25 cellular contexts compared by ENCODE assay signal in genomic region chr3:4680227-4680691, GRCh38.
DNase-seq lines count a peak whose midpoint lies in the region; ATAC-seq and TF ChIP-seq lines count a peak whose summit lies in the region.
"Had no signal": no experiment of that assay in that cellular context is flagged by ENCODE, and none has a peak within 500 bp of the region (broad histone marks: within the 10 kb centered on the region; RNA-seq: fewer than 3 reads in every experiment).

No MANE protein-coding gene starts in this region.

- no peaks in the 10 kb centered on the region for H3F3A ChIP-seq in smooth muscle cell (ENCODE audit: low read depth)

- no peak for TF ChIP-seq EP300 in gastroesophageal sphincter (IDR thresholded peaks at IDR 0.05)

- no peaks in the 10 kb centered on the region for H3K4me1 Mint-ChIP-seq in activated T-helper 2 cell treated with anti-CD3 and anti-CD28 coated beads, Interferon-gamma antibody, Interleukin-2, Interleukin-4, amounts not matched to agents 10 μg/mL and 5 μg/mL and 100 μg/mL, durations not matched to agents 14 hours and 24 hours and 36 hours (ENCODE audit: low read depth)
- no peaks in the 10 kb centered on the region for H3K4me1 Mint-ChIP-seq in mesothelial cell of epicardium
- H3K4me1 Mint-ChIP-seq: activated CD4-positive, alpha-beta T cell treated with anti-CD3 and anti-CD28 coated beads for 36 hours had no signal

- H3K4me1 ChIP-seq in gastroesophageal sphincter: peaks cover 0 to 33% (median 4%) of the 10 kb centered on the region in 3 donors
- no peaks in the 10 kb centered on the region for H3K4me1 ChIP-seq in smooth muscle cell (ENCODE audit: low read depth)
- H3K4me1 ChIP-seq: right atrium auricular region, thyroid gland had no signal

- no peak overlapping the region for H3K9ac ChIP-seq in smooth muscle cell (ENCODE audit: low read depth)

- intact Hi-C loops in activated T-helper 2 cell treated with anti-CD3 and anti-CD28 coated beads, Interferon-gamma antibody, Interleukin-2, Interleukin-4, amounts not matched to agents 10 μg/mL and 5 μg/mL and 100 μg/mL, durations not matched to agents 14 hours and 24 hours and 36 hours (cut with micrococcal nuclease): no loop called here

- H3K4me3 Mint-ChIP-seq in activated T-helper 2 cell treated with anti-CD3 and anti-CD28 coated beads, Interferon-gamma antibody, Interleukin-2, Interleukin-4, amounts not matched to agents 10 μg/mL and 5 μg/mL and 100 μg/mL, durations not matched to agents 14 hours and 24 hours and 36 hours (ENCODE audit: low read depth): no peak overlapping the region
- H3K4me3 Mint-ChIP-seq in mesothelial cell of epicardium: no peak overlapping the region
- H3K4me3 Mint-ChIP-seq: activated CD4-positive, alpha-beta T cell treated with anti-CD3 and anti-CD28 coated beads for 36 hours; activated naive CD4-positive, alpha-beta T cell treated with anti-CD3 and anti-CD28 coated beads, Interleukin-2, amount 10 ng/mL, durations not matched to agents 7 days and 5 days; activated T-cell treated with anti-CD3 and anti-CD28 coated beads, Interleukin-2, amount 50 U/mL, for 4 hours; CD8-positive, alpha-beta T cell; natural killer cell; T-helper 1 cell treated with Interleukin-12 subunit alpha and Interleukin-12 subunit beta and Interleukin-4 antibody, amounts not matched to agents 30 μg/mL and 1 μg/mL, for 36 hours had no signal

- H3K36me3 ChIP-seq in gastroesophageal sphincter (peaks cover 0 to 86% of the 10 kb centered on the region in 2 donors), smooth muscle cell (ENCODE audit: low read depth) (no peaks in the 10 kb centered on the region)

- H3K4me3 ChIP-seq in HFF-Myc (replicated peaks; ENCODE audit: low read depth, low read length) (no peak overlapping the region), gastroesophageal sphincter (no peak overlapping the region), smooth muscle cell (no peak overlapping the region)
- H3K4me3 ChIP-seq: right atrium auricular region, thyroid gland had no signal

- H3K27ac ChIP-seq in gastroesophageal sphincter (peak overlapping the region in 3 of 4 donors; percentile 42 to 52 (median 45)), smooth muscle cell (ENCODE audit: low read depth) (peak overlapping the region; percentile 71)
- H3K27ac ChIP-seq: right atrium auricular region, thyroid gland had no signal

- no peaks in the 10 kb centered on the region for H4K20me1 ChIP-seq in smooth muscle cell (ENCODE audit: low read depth)

- WGBS in gastroesophageal sphincter (ENCODE audit: low coverage in 1 of 2), 2 donors: 51% methylated on average over 2 to 3 of the region's 3 CpGs
- WGBS in smooth muscle cell (ENCODE audit: low lambda C conversion rate): 57% methylated on average over 3 of the region's 3 CpGs

- peaks cover 76% of the 10 kb centered on the region for H3K36me3 Mint-ChIP-seq in activated T-helper 2 cell treated with anti-CD3 and anti-CD28 coated beads, Interferon-gamma antibody, Interleukin-2, Interleukin-4, amounts not matched to agents 10 μg/mL and 5 μg/mL and 100 μg/mL, durations not matched to agents 14 hours and 24 hours and 36 hours (ENCODE audit: low read depth)
- peaks cover 2% of the 10 kb centered on the region for H3K36me3 Mint-ChIP-seq in mesothelial cell of epicardium

- DNase-seq in HFF-Myc (ENCODE audit: extremely low read depth, low read depth) (peak; percentile 9), smooth muscle cell (lab: John Stamatoyannopoulos, UW; ENCODE audit: unreplicated experiment) (no peak), mesothelial cell of epicardium (ENCODE audit: low spot score in 2 of 2, unreplicated experiment in 2 of 2) (no peak)
- no peak for DNase-seq in activated T-helper 2 cell treated with anti-CD3 and anti-CD28 coated beads, Interferon-gamma antibody, Interleukin-2, Interleukin-4, amounts not matched to agents 10 μg/mL and 5 μg/mL and 100 μg/mL, durations not matched to agents 14 hours and 24 hours and 36 hours (ENCODE audit: low spot score)
- DNase-seq: activated CD4-positive, alpha-beta T cell treated with anti-CD3 and anti-CD28 coated beads for 36 hours; activated naive CD4-positive, alpha-beta T cell treated with anti-CD3 and anti-CD28 coated beads, Interleukin-2, amount 10 ng/mL, durations not matched to agents 7 days and 5 days; activated T-cell treated with anti-CD3 and anti-CD28 coated beads, Interleukin-2, amount 50 U/mL, for 4 hours; amygdala; CD8-positive, alpha-beta T cell; GF-D8; H7; Karpas-422; natural killer cell; NCI-H187; NCI-H748 treated with DMSO at 0.1 percent for 48 hours; RPMI8226; stimulated activated CD4-positive, alpha-beta T cell treated with anti-CD3 and anti-CD28 coated beads, Interleukin-12 subunit alpha, Interleukin-12 subunit beta, amount 100 ng/mL, for 4 hours; stimulated activated CD4-positive, alpha-beta T cell treated with anti-CD3 and anti-CD28 coated beads, Interleukin-4, amount 100 ng/mL, for 4 hours; stimulated activated naive CD8-positive, alpha-beta T cell treated with anti-CD3 and anti-CD28 coated beads, Interleukin-15, Interleukin-2, amounts not matched to agents 100 U/mL and 50 U/mL, for 24 hours; thyroid gland had no signal

- TF ChIP-seq CTCF in HFF-Myc (IDR thresholded peaks at IDR 0.05; ENCODE audit: low read depth, low read length, missing control alignments) (no peak), gastroesophageal sphincter (IDR thresholded peaks at IDR 0.05) (no peak), smooth muscle cell (IDR thresholded peaks at IDR 0.05; ENCODE audit: borderline replicate concordance, insufficient read depth, poor library complexity, severe bottlenecking) (no peak), mesothelial cell of epicardium (IDR thresholded peaks at IDR 0.05; ENCODE audit: unreplicated experiment) (no peak)

- H2AFZ ChIP-seq in smooth muscle cell (ENCODE audit: low read depth): no peak overlapping the region

- no peak overlapping the region for H3K27ac Mint-ChIP-seq in activated T-helper 2 cell treated with anti-CD3 and anti-CD28 coated beads, Interferon-gamma antibody, Interleukin-2, Interleukin-4, amounts not matched to agents 10 μg/mL and 5 μg/mL and 100 μg/mL, durations not matched to agents 14 hours and 24 hours and 36 hours
- no peak overlapping the region for H3K27ac Mint-ChIP-seq in mesothelial cell of epicardium
- H3K27ac Mint-ChIP-seq: activated CD4-positive, alpha-beta T cell treated with anti-CD3 and anti-CD28 coated beads for 36 hours; activated naive CD4-positive, alpha-beta T cell treated with anti-CD3 and anti-CD28 coated beads, Interleukin-2, amount 10 ng/mL, durations not matched to agents 7 days and 5 days; natural killer cell; T-helper 1 cell treated with Interleukin-12 subunit alpha and Interleukin-12 subunit beta and Interleukin-4 antibody, amounts not matched to agents 30 μg/mL and 1 μg/mL, for 36 hours had no signal

- H3K27me3 Mint-ChIP-seq in activated T-helper 2 cell treated with anti-CD3 and anti-CD28 coated beads, Interferon-gamma antibody, Interleukin-2, Interleukin-4, amounts not matched to agents 10 μg/mL and 5 μg/mL and 100 μg/mL, durations not matched to agents 14 hours and 24 hours and 36 hours (ENCODE audit: low read depth): no peaks in the 10 kb centered on the region
- no peaks in the 10 kb centered on the region for H3K27me3 Mint-ChIP-seq in mesothelial cell of epicardium (ENCODE audit: low read depth)
- H3K27me3 Mint-ChIP-seq: activated CD4-positive, alpha-beta T cell treated with anti-CD3 and anti-CD28 coated beads for 36 hours; activated naive CD4-positive, alpha-beta T cell treated with anti-CD3 and anti-CD28 coated beads, Interleukin-2, amount 10 ng/mL, durations not matched to agents 7 days and 5 days had no signal

- H3K9me3 ChIP-seq in gastroesophageal sphincter: no peaks in the 10 kb centered on the region
- H3K9me3 ChIP-seq in smooth muscle cell (replicated peaks; ENCODE audit: low read depth): no peaks in the 10 kb centered on the region
- H3K9me3 ChIP-seq: right atrium auricular region, thyroid gland had no signal

- H3K9me3 Mint-ChIP-seq in activated T-helper 2 cell treated with anti-CD3 and anti-CD28 coated beads, Interferon-gamma antibody, Interleukin-2, Interleukin-4, amounts not matched to agents 10 μg/mL and 5 μg/mL and 100 μg/mL, durations not matched to agents 14 hours and 24 hours and 36 hours: no peaks in the 10 kb centered on the region
- no peaks in the 10 kb centered on the region for H3K9me3 Mint-ChIP-seq in mesothelial cell of epicardium
- H3K9me3 Mint-ChIP-seq: activated naive CD4-positive, alpha-beta T cell treated with anti-CD3 and anti-CD28 coated beads, Interleukin-2, amount 10 ng/mL, durations not matched to agents 7 days and 5 days; activated T-cell treated with anti-CD3 and anti-CD28 coated beads, Interleukin-2, amount 50 U/mL, for 4 hours; CD8-positive, alpha-beta T cell; natural killer cell; T-helper 1 cell treated with Interleukin-12 subunit alpha and Interleukin-12 subunit beta and Interleukin-4 antibody, amounts not matched to agents 30 μg/mL and 1 μg/mL, for 36 hours had no signal

- no peak for TF ChIP-seq POLR2A in gastroesophageal sphincter (IDR thresholded peaks at IDR 0.05)

- no peaks in the 10 kb centered on the region for H3K79me2 ChIP-seq in smooth muscle cell (ENCODE audit: low read depth)

- H3K4me2 ChIP-seq in smooth muscle cell: peak overlapping the region; percentile 10

- H3K27me3 ChIP-seq in gastroesophageal sphincter (no peaks in the 10 kb centered on the region), smooth muscle cell (ENCODE audit: low read depth) (no peaks in the 10 kb centered on the region)
- H3K27me3 ChIP-seq: right atrium auricular region, thyroid gland had no signal

- peak; percentile 90 for ATAC-seq in SK-N-SH treated with all-trans-retinoic acid at 6 μM for 48 hours
- ATAC-seq in gastroesophageal sphincter: no peak
- no peak for ATAC-seq in GM18517 (IDR thresholded peaks at IDR 0.05; ENCODE audit: unreplicated experiment)
- ATAC-seq: activated CD4-positive, alpha-beta T cell treated with anti-CD3 and anti-CD28 coated beads for 36 hours; activated T-cell treated with anti-CD3 and anti-CD28 coated beads, Interleukin-2, amount 50 U/mL, for 4 hours; CD8-positive, alpha-beta T cell; natural killer cell; stimulated activated naive CD8-positive, alpha-beta T cell treated with anti-CD3 and anti-CD28 coated beads, Interleukin-15, Interleukin-2, amounts not matched to agents 100 U/mL and 50 U/mL, for 24 hours had no signal
